Comparison of ENCODE assay signal across 8 cellular contexts in genomic region chr6:81750660-81751387, GRCh38. TPM values are rescaled to one million over a fixed set of nuclear protein-coding genes. Genes with fewer than 3 reads are reported as not detected.
DNase-seq lines count a peak whose midpoint lies in the region; ATAC-seq and TF ChIP-seq lines count a peak whose summit lies in the region.

No MANE protein-coding gene starts in this region.

- H3K36me3 ChIP-seq in PC-3 (ENCODE audit: low read depth, low read length) = peaks cover 14% of the 10 kb centered on the region
- H3K36me3 ChIP-seq in trophoblast cell (ENCODE audit: control insufficient read depth in 1 of 2, insufficient read depth in 2 of 2, low read length in 2 of 2) = peaks cover 0 to 3% of the 10 kb centered on the region in 2 experiments

- POLR2A ChIA-PET in PC-3 (lab: Charles Lee; ENCODE audit: unreplicated experiment) = no interaction called here

- peak; percentile 65 for DNase-seq in G401 (ENCODE audit: low spot score)
- peak; percentile 57 for DNase-seq in PC-3
- DNase-seq in epithelial cell of proximal tubule (ENCODE audit: low read depth) = no peak
- peak in 1 of 2 donors; percentile 48 for DNase-seq in trophoblast cell
- DNase-seq in NCI-H2171 (lab: John Stamatoyannopoulos, UW) = no peak
- DNase-seq in NOMO-1 (lab: John Stamatoyannopoulos, UW; ENCODE audit: unreplicated experiment in 2 of 2) = no peak
- no peak for DNase-seq in activated CD8-positive, alpha-beta memory T cell treated with anti-CD3 and anti-CD28 coated beads, Interleukin-2, amount 50 U/mL, for 48 hours
- DNase-seq in NK-92 (lab: John Stamatoyannopoulos, UW; ENCODE audit: unreplicated experiment) = no peak

- TF ChIP-seq CTCF in PC-3 (conservative IDR thresholded peaks at IDR 0.05; ENCODE audit: low read depth, low read length) (no peak), epithelial cell of proximal tubule (conservative IDR thresholded peaks at IDR 0.05; ENCODE audit: low read depth, low read length) (no peak)

- no peak overlapping the region for H2BK5ac ChIP-seq in trophoblast cell (ENCODE audit: low read depth, low read length, poor library complexity)

- no peaks in the 10 kb centered on the region for H3K27me3 ChIP-seq in PC-3 (ENCODE audit: low read length)
- H3K27me3 ChIP-seq in trophoblast cell (ENCODE audit: insufficient read depth, low read length) = no peaks in the 10 kb centered on the region

- H4K12ac ChIP-seq in trophoblast cell (ENCODE audit: low read depth, low read length) = no peak overlapping the region

- no peak overlapping the region for H2AK5ac ChIP-seq in trophoblast cell (ENCODE audit: low read length)

- H3K4me3 ChIP-seq in PC-3 (ENCODE audit: low read length) (peak overlapping the region; percentile 77), epithelial cell of proximal tubule (ENCODE audit: low read depth, low read length) (peak overlapping the region; percentile 87), trophoblast cell (ENCODE audit: low read depth, low read length) (peak overlapping the region; percentile 83)

- no peak overlapping the region for H2BK120ac ChIP-seq in trophoblast cell (ENCODE audit: insufficient read depth, low read length, poor library complexity)

- H4K20me1 ChIP-seq in PC-3 (ENCODE audit: low read length) = peaks cover 13% of the 10 kb centered on the region

- intact Hi-C loops in PC-3 (cut with micrococcal nuclease) = loop anchor here (2.0 to 5.0 kb wide), 6 partner anchors 160 to 1009 kb away; no protein-coding TSS in a partner anchor

- CTCF ChIA-PET in PC-3 (lab: Charles Lee) = no interaction called here

- no peak for ATAC-seq in PC-3

- no CpG with 5 or more reads among the region's 12 CpGs for WGBS in trophoblast cell (ENCODE audit: extremely low coverage, insufficient coverage, insufficient read length)

- no peaks in the 10 kb centered on the region for H3F3A ChIP-seq in PC-3 (ENCODE audit: low read length, unreplicated experiment)

- no peak overlapping the region for H3K18ac ChIP-seq in trophoblast cell (ENCODE audit: low read length)

- H3K23ac ChIP-seq in trophoblast cell (ENCODE audit: low read length) = no peak overlapping the region

- H4K91ac ChIP-seq in trophoblast cell (ENCODE audit: low read depth, low read length) = no peak overlapping the region

- no peaks in the 10 kb centered on the region for H3K9me2 ChIP-seq in PC-3 (replicated peaks; ENCODE audit: low read length)

- no peak overlapping the region for H4K8ac ChIP-seq in trophoblast cell (ENCODE audit: low read depth, low read length)

- H2BK12ac ChIP-seq in trophoblast cell (ENCODE audit: low read length) = no peak overlapping the region

- H3K79me2 ChIP-seq in PC-3 (ENCODE audit: low read length) (peaks cover 53% of the 10 kb centered on the region), trophoblast cell (ENCODE audit: control insufficient read depth, insufficient read depth, low read length, poor library complexity) (peaks cover 12% of the 10 kb centered on the region)

- H3K4me1 ChIP-seq in PC-3 (ENCODE audit: insufficient read depth, low read length) = peaks cover 16% of the 10 kb centered on the region
- peaks cover 0 to 5% of the 10 kb centered on the region in 2 experiments for H3K4me1 ChIP-seq in trophoblast cell (ENCODE audit: control insufficient read depth in 1 of 2, insufficient read depth in 2 of 2, low read length in 2 of 2)

- H3K9me3 ChIP-seq in PC-3 (ENCODE audit: low read length) (no peaks in the 10 kb centered on the region), trophoblast cell (ENCODE audit: insufficient read depth, low read depth, low read length) (peaks cover 3% of the 10 kb centered on the region)

- H2AFZ ChIP-seq in PC-3 (ENCODE audit: low read length) (peak overlapping the region; percentile 98), trophoblast cell (ENCODE audit: insufficient read depth, low read length, poor library complexity) (no peak overlapping the region)

- BruUV-seq in PC-3 (replicated peaks; lab: Mats Ljungman, UMichigan) = TSS peak; percentile 25

- H3K14ac ChIP-seq in trophoblast cell (ENCODE audit: low read length) = no peak overlapping the region

- H3K27ac ChIP-seq in PC-3 (ENCODE audit: low read length) (peak overlapping the region; percentile 40), trophoblast cell (ENCODE audit: low read depth, low read length) (no peak overlapping the region)

- in situ Hi-C loops in G401 (cut with HindIII; ENCODE audit: low sequenced_read_pairs) = no loop called here

- peaks cover 23% of the 10 kb centered on the region for H3K79me1 ChIP-seq in trophoblast cell (ENCODE audit: low read length)

- H3K9ac ChIP-seq in PC-3 (ENCODE audit: low read length) = peak overlapping the region; percentile 74
- no peak overlapping the region for H3K9ac ChIP-seq in trophoblast cell (ENCODE audit: low read length)

- H3K4ac ChIP-seq in trophoblast cell (ENCODE audit: low read depth, low read length) = no peak overlapping the region

- H3K4me2 ChIP-seq in PC-3 (ENCODE audit: low read length) (peak overlapping the region; percentile 97), trophoblast cell (ENCODE audit: low read length) (peak overlapping the region; percentile 75)

RNA-seq across cellular contexts. Expression of gene TENT5A, which starts 1.7 kb away (rescaled TPM):
- total RNA-seq in G401 (2014; rRNA removed; shearing (Covaris generic)) = 0.03 and 0.18 TPM in 2 replicates
- 5.6 and 6.4 TPM in 2 replicates for total RNA-seq in PC-3 (2014; rRNA removed)
- 0.63 and 1.2 TPM in 2 replicates for total RNA-seq in epithelial cell of proximal tubule
- 152 and 167 TPM in 2 replicates for polyA plus RNA-seq in trophoblast cell (2013)

Comparison
In these comparisons a context has a peak if more than half of its experiments do, and no peak if none do; other contexts are left out.
1. DNase-seq: peak in G401 (single experiment) and PC-3 (single experiment); none in epithelial cell of proximal tubule (single experiment), NCI-H2171 (single experiment), NOMO-1 (0 of 2), activated CD8-positive, alpha-beta memory T cell treated with anti-CD3 and anti-CD28 coated beads, Interleukin-2, amount 50 U/mL, for 48 hours (single experiment) and NK-92 (single experiment).
2. Peak in every context shown above with its lines, with median percentiles within 50 percentile points of each other: H3K4me3 ChIP-seq.